In genomic region chr2:11103984-11104793, GRCh38 we compare ENCODE assay signal across 16 cellular contexts. TPM values are rescaled to one million over a fixed set of nuclear protein-coding genes. Genes with fewer than 3 reads are reported as not detected.
DNase-seq lines count a peak whose midpoint lies in the region; ATAC-seq and TF ChIP-seq lines count a peak whose summit lies in the region.
"Had no signal": no experiment of that assay in that cellular context is flagged by ENCODE, and none has a peak within 500 bp of the region (broad histone marks: within the 10 kb centered on the region; RNA-seq: fewer than 3 reads in every experiment).

No MANE protein-coding gene starts in this region.

- H3K4me1 ChIP-seq in lower lobe of right lung, result no peaks in the 10 kb centered on the region
- H3K4me1 ChIP-seq: Peyer's patch, right atrium auricular region had no signal

- intact Hi-C loops in lower lobe of right lung (cut with DNase I), result no loop called here

- H3K27me3 ChIP-seq in lower lobe of right lung (ENCODE audit: low read depth), result no peaks in the 10 kb centered on the region
- H3K27me3 ChIP-seq: Peyer's patch, right atrium auricular region had no signal

- no peak overlapping the region for H3K27ac ChIP-seq in lower lobe of right lung
- H3K27ac ChIP-seq: 22Rv1, epithelial cell of prostate, GM23248, right atrium auricular region had no signal

- H3K9me3 ChIP-seq in lower lobe of right lung, result no peaks in the 10 kb centered on the region
- H3K9me3 ChIP-seq: Peyer's patch, right atrium auricular region had no signal

- DNase-seq in activated CD4-positive, CD25-positive, alpha-beta regulatory T cell treated with anti-CD3 and anti-CD28 coated beads, Interleukin-2, amount 50 U/mL, for 16 hours (ENCODE audit: low read depth, low spot score), result peak; percentile 24
- DNase-seq in activated CD4-positive, CD25-positive, alpha-beta regulatory T cell (lab: John Stamatoyannopoulos, UW), result no peak
- peak; percentile 14 for DNase-seq in activated effector memory CD4-positive, alpha-beta T cell treated with Interleukin-2 at 50 U/mL for 16 hours
- DNase-seq in stimulated activated CD4-positive, alpha-beta T cell treated with anti-CD3 and anti-CD28 coated beads, Interleukin-1b, Interleukin-23, amount 100 ng/mL, for 48 hours, result peak; percentile 23
- DNase-seq in DMS53 treated with DMSO at 0.1 percent for 48 hours (lab: John Stamatoyannopoulos, UW; ENCODE audit: unreplicated experiment) (no peak), T-helper 9 cell (no peak), lower lobe of right lung (no peak)
- DNase-seq: GM23248, KG1, mesendoderm, NCI-H1930 had no signal

- H3K4me3 ChIP-seq in lower lobe of right lung, result no peak overlapping the region
- H3K4me3 ChIP-seq: GM23248, Peyer's patch, right atrium auricular region had no signal

- TF ChIP-seq CTCF in lower lobe of right lung (IDR thresholded peaks at IDR 0.05), result no peak

- ATAC-seq in HG02885 (IDR thresholded peaks at IDR 0.05; ENCODE audit: poor library complexity, unreplicated experiment), result peak; percentile 78
- no peak for ATAC-seq in lower lobe of right lung

- no peaks in the 10 kb centered on the region for H3K36me3 ChIP-seq in lower lobe of right lung
- H3K36me3 ChIP-seq: Peyer's patch, right atrium auricular region had no signal

RNA-seq across cellular contexts. Expression of gene SLC66A3, which starts 51.1 kb away (rescaled TPM):
- 23.8 TPM for total RNA-seq in lower lobe of right lung

Comparison
In these comparisons a context has a peak if more than half of its experiments do, and no peak if none do; other contexts are left out.
1. DNase-seq: peak in activated CD4-positive, CD25-positive, alpha-beta regulatory T cell treated with anti-CD3 and anti-CD28 coated beads, Interleukin-2, amount 50 U/mL, for 16 hours (single experiment), activated effector memory CD4-positive, alpha-beta T cell treated with Interleukin-2 at 50 U/mL for 16 hours (single experiment) and stimulated activated CD4-positive, alpha-beta T cell treated with anti-CD3 and anti-CD28 coated beads, Interleukin-1b, Interleukin-23, amount 100 ng/mL, for 48 hours (single experiment); none in activated CD4-positive, CD25-positive, alpha-beta regulatory T cell (0 of 4), DMS53 treated with DMSO at 0.1 percent for 48 hours (single experiment), T-helper 9 cell (single experiment) and lower lobe of right lung (single experiment).